18 cellular contexts compared by ENCODE assay signal in genomic region chr10:6504296-6504695, GRCh38.
DNase-seq lines count a peak whose midpoint lies in the region; ATAC-seq, FAIRE-seq and TF ChIP-seq lines count a peak whose summit lies in the region.
"Had no signal": no experiment of that assay in that cellular context is flagged by ENCODE, and none has a peak within 500 bp of the region (broad histone marks: within the 10 kb centered on the region; RNA-seq: fewer than 3 reads in every experiment).

No MANE protein-coding gene starts in this region.

- TF ChIP-seq POLR2A in GM12878 (IDR thresholded peaks at IDR 0.05; ENCODE audit: low read depth, low read length) (no peak), gastrocnemius medialis (IDR thresholded peaks at IDR 0.05) (no peak)

- H3K9me3 ChIP-seq in GM12878 (replicated peaks; ENCODE audit: control insufficient read depth, insufficient read depth, low read length), result no peaks in the 10 kb centered on the region
- no peaks in the 10 kb centered on the region for H3K9me3 ChIP-seq in gastrocnemius medialis
- H3K9me3 ChIP-seq: lower lobe of right lung had no signal

- H3K4me2 ChIP-seq in GM12878 (ENCODE audit: control insufficient read depth, insufficient read depth), result no peak overlapping the region
- H3K4me2 ChIP-seq: GM23338 had no signal

- H4K20me1 ChIP-seq in GM12878 (ENCODE audit: control insufficient read depth, insufficient read depth), result no peaks in the 10 kb centered on the region

- no peak for TF ChIP-seq RAD21 in GM12878 (IDR thresholded peaks at IDR 0.05; ENCODE audit: insufficient read depth, low read depth, low read length)

- no peaks in the 10 kb centered on the region for H3K4me1 ChIP-seq in GM12878 (ENCODE audit: control insufficient read depth, insufficient read depth, low read length)
- H3K4me1 ChIP-seq in gastrocnemius medialis, result peaks cover 9 to 18% of the 10 kb centered on the region in 2 donors
- H3K4me1 ChIP-seq: lower lobe of right lung had no signal

- in situ Hi-C loops in GM12878 (cut with MboI) (no loop called here), gastrocnemius medialis (cut with MboI; ENCODE audit: low sequenced_read_pairs in 4 of 4) (no loop called here)

- SMC1A ChIA-PET in GM12878 (lab: Charles Lee; ENCODE audit: uncharacterized antibody, unreplicated experiment), result interaction anchor here (0.7 to 9.2 kb wide), 5 partner anchors 9 to 72 kb away, joined by 3 to 92 read pairs (median 3); no protein-coding TSS in a partner anchor

- TF ChIP-seq CTCF in GM12878 (IDR thresholded peaks at IDR 0.05 in 2 of 3, conservative IDR thresholded peaks at IDR 0.05 in 1 of 3; ENCODE audit: control insufficient read depth in 2 of 3, extremely low read depth in 1 of 3, insufficient read depth in 1 of 3, low read depth in 3 of 3, low read length in 3 of 3) (no peak), gastrocnemius medialis (IDR thresholded peaks at IDR 0.05 in 4 of 5, conservative IDR thresholded peaks at IDR 0.05 in 1 of 5) (no peak)

- TF ChIP-seq EP300 in GM12878 (IDR thresholded peaks at IDR 0.05; ENCODE audit: borderline replicate concordance in 1 of 2, control insufficient read depth in 1 of 2, low read depth in 2 of 2, low read length in 2 of 2), result no peak

- H3K4me3 ChIP-seq in GM12878 (no peak overlapping the region), gastrocnemius medialis (no peak overlapping the region)
- H3K4me3 ChIP-seq: GM23338, lower lobe of right lung had no signal

- CTCF ChIA-PET in activated CD8-positive, alpha-beta memory T cell treated with anti-CD3 and anti-CD28 coated beads, Interleukin-2, amount 10 ng/mL, durations not matched to agents 7 days and 5 days (lab: Charles Lee), result interaction anchor here (1.6 kb wide), 1 partner anchor 39 kb away, joined by 3 read pairs; no protein-coding TSS in a partner anchor
- CTCF ChIA-PET in GM12878 (lab: Yijun Ruan, JAX), result interaction anchor here (1.1 to 1.2 kb wide), 2 partner anchors 38 to 57 kb away, joined by 3 read pairs; no protein-coding TSS in a partner anchor

- H3K36me3 ChIP-seq in GM12878 (ENCODE audit: control insufficient read depth in 2 of 2, insufficient read depth in 2 of 2, low read length in 1 of 2), result no peaks in the 10 kb centered on the region
- H3K36me3 ChIP-seq in gastrocnemius medialis, result peaks cover 0 to 18% of the 10 kb centered on the region in 2 donors
- H3K36me3 ChIP-seq: lower lobe of right lung had no signal

- peaks cover 73% of the 10 kb centered on the region for H3K4me1 Mint-ChIP-seq in activated CD8-positive, alpha-beta memory T cell treated with anti-CD3 and anti-CD28 coated beads, Interleukin-2, amount 10 ng/mL, durations not matched to agents 7 days and 5 days
- H3K4me1 Mint-ChIP-seq: GM23338 had no signal

- no peak overlapping the region for H3K4me3 Mint-ChIP-seq in activated CD8-positive, alpha-beta memory T cell treated with anti-CD3 and anti-CD28 coated beads, Interleukin-2, amount 10 ng/mL, durations not matched to agents 7 days and 5 days
- H3K4me3 Mint-ChIP-seq: GM23338 had no signal

- no TSS peak for BruUV-seq in GM12878 (replicated peaks; lab: Mats Ljungman, UMichigan)

- H3K27me3 ChIP-seq in GM12878 (replicated peaks in 1 of 2; ENCODE audit: control insufficient read depth in 2 of 2, insufficient read depth in 2 of 2, low read length in 1 of 2) (no peaks in the 10 kb centered on the region), gastrocnemius medialis (no peaks in the 10 kb centered on the region)

- no peak overlapping the region for H3K9ac ChIP-seq in GM12878 (ENCODE audit: control insufficient read depth, insufficient read depth, low read length)

- H3K79me2 ChIP-seq in GM12878 (ENCODE audit: control insufficient read depth, insufficient read depth, low read length), result no peaks in the 10 kb centered on the region

- peak; percentile 28 for ATAC-seq in activated CD8-positive, alpha-beta memory T cell treated with anti-CD3 and anti-CD28 coated beads, Interleukin-2, amount 10 ng/mL, durations not matched to agents 7 days and 5 days
- ATAC-seq in GM12878, result peak; percentile 55
- no peak for ATAC-seq in gastrocnemius medialis
- no peak for ATAC-seq in Right ventricle myocardium inferior
- ATAC-seq: GM23338, lower lobe of right lung had no signal

- H3K36me3 Mint-ChIP-seq in activated CD8-positive, alpha-beta memory T cell treated with anti-CD3 and anti-CD28 coated beads, Interleukin-2, amount 10 ng/mL, durations not matched to agents 7 days and 5 days, result peaks cover 74% of the 10 kb centered on the region

- H3K27ac ChIP-seq in GM12878 (ENCODE audit: control insufficient read depth, insufficient read depth) (no peak overlapping the region), gastrocnemius medialis (peak overlapping the region; percentile 85 to 90 (median 88))
- H3K27ac ChIP-seq: C4-2B, lower lobe of right lung had no signal

- no peak for DNase-seq in activated CD8-positive, alpha-beta memory T cell treated with anti-CD3 and anti-CD28 coated beads, Interleukin-2, amount 10 ng/mL, durations not matched to agents 7 days and 5 days
- DNase-seq in activated CD8-positive, alpha-beta memory T cell treated with anti-CD3 and anti-CD28 coated beads, Interleukin-2, amount 50 U/mL, for 4 hours, result no peak
- DNase-seq in OCI-M1 (lab: John Stamatoyannopoulos, UW) (peak; percentile 34), GM12878 (ENCODE audit: low read depth, low spot score) (no peak), gastrocnemius medialis (no peak), Right ventricle myocardium inferior (ENCODE audit: missing footprints) (no peak), SW 1271 (lab: John Stamatoyannopoulos, UW) (no peak), OCI-M2 (lab: John Stamatoyannopoulos, UW; ENCODE audit: unreplicated experiment) (no peak)
- DNase-seq: activated CD4-positive, CD25-positive, alpha-beta regulatory T cell; erythroblast; lower lobe of right lung; NCI-H1436; NCI-H2227 treated with DMSO at 0.1 percent for 48 hours; NK-92 treated with Interleukin-12 subunit alpha and Interleukin-12 subunit beta, amount 100 ng/mL, for 24 hours; posterior cingulate gyrus; small intestine had no signal

- H3K27ac Mint-ChIP-seq in activated CD8-positive, alpha-beta memory T cell treated with anti-CD3 and anti-CD28 coated beads, Interleukin-2, amount 10 ng/mL, durations not matched to agents 7 days and 5 days, result peak overlapping the region; percentile 70
- H3K27ac Mint-ChIP-seq: GM23338 had no signal

- POLR2A ChIA-PET in GM12878 (lab: Charles Lee), result interaction anchor here (1.0 kb wide), 1 partner anchor 10 kb away, joined by 4 read pairs; no protein-coding TSS in a partner anchor

- no peak for FAIRE-seq in GM12878 (lab: Jason Lieb, UNC)
- FAIRE-seq: small intestine had no signal

- no peaks in the 10 kb centered on the region for H3K27me3 Mint-ChIP-seq in activated CD8-positive, alpha-beta memory T cell treated with anti-CD3 and anti-CD28 coated beads, Interleukin-2, amount 10 ng/mL, durations not matched to agents 7 days and 5 days

- intact Hi-C loops in GM12878 (cut with micrococcal nuclease; ENCODE audit: unreplicated experiment) (no loop called here), gastrocnemius medialis (cut with DNase I; ENCODE audit: low total_unique reads) (loop anchor here (5.0 kb wide), 1 partner anchor 63 kb away; no protein-coding TSS in a partner anchor), Right ventricle myocardium inferior (cut with DNase I) (no loop called here)

- H2AFZ ChIP-seq in GM12878 (ENCODE audit: control insufficient read depth, low read depth, low read length), result no peak overlapping the region
- H2AFZ ChIP-seq: GM23338 had no signal

- H3K9me3 Mint-ChIP-seq in activated CD8-positive, alpha-beta memory T cell treated with anti-CD3 and anti-CD28 coated beads, Interleukin-2, amount 10 ng/mL, durations not matched to agents 7 days and 5 days (ENCODE audit: low read depth), result peaks cover 2% of the 10 kb centered on the region
- H3K9me3 Mint-ChIP-seq: GM23338 had no signal

- 0% methylated on average over 1 of the region's 1 CpG for WGBS in GM12878 (ENCODE audit: insufficient coverage, insufficient replicate concordance, low lambda C conversion rate, missing lambda C conversion rate)

- RAD21 ChIA-PET in GM12878 (lab: Charles Lee; ENCODE audit: unreplicated experiment), result interaction anchor here (1.1 to 1.5 kb wide), 3 partner anchors 11 to 68 kb away, joined by 3 to 5 read pairs (median 4); no protein-coding TSS in a partner anchor

TF ChIP-seq in GM12878, 131 proteins besides CTCF, POLR2A, EP300 and RAD21:
- TF ChIP-seq TCF7 (IDR thresholded peaks at IDR 0.05; ENCODE audit: borderline replicate concordance), result no peak
- 0 out of 2 replicates have a peak, but pooled peaks have one; percentile 42 for TF ChIP-seq MTA2 (IDR thresholded peaks at IDR 0.05; ENCODE audit: low read depth)
TF ChIP-seq in GM12878: peak in this region for 1.

Comparison
In these comparisons a context has a peak if more than half of its experiments do, and no peak if none do; other contexts are left out.
1. ATAC-seq: peak in activated CD8-positive, alpha-beta memory T cell treated with anti-CD3 and anti-CD28 coated beads, Interleukin-2, amount 10 ng/mL, durations not matched to agents 7 days and 5 days (single experiment) and GM12878 (single experiment); none in gastrocnemius medialis (0 of 2) and Right ventricle myocardium inferior (single experiment).